In genomic region chr4:57607616-57608150, GRCh38 we compare ENCODE assay signal across 22 cellular contexts.
"Had no signal": no experiment of that assay in that cellular context is flagged by ENCODE, and none has a peak within 500 bp of the region (broad histone marks: within the 10 kb centered on the region; RNA-seq: fewer than 3 reads in every experiment).

No MANE protein-coding gene starts in this region.

- ATAC-seq: activated CD4-positive, alpha-beta T cell treated with anti-CD3 and anti-CD28 coated beads for 36 hours; activated CD8-positive, alpha-beta memory T cell treated with anti-CD3 and anti-CD28 coated beads, Interleukin-2, amount 10 ng/mL, durations not matched to agents 7 days and 5 days; left lung; mucosa of descending colon; naive thymus-derived CD4-positive, alpha-beta T cell; right cardiac atrium; stimulated activated naive CD8-positive, alpha-beta T cell treated with anti-CD3 and anti-CD28 coated beads, Interleukin-15, Interleukin-2, amounts not matched to agents 100 U/mL and 50 U/mL, for 24 hours had no signal

- DNase-seq: activated CD4-positive, alpha-beta memory T cell treated with anti-CD3 and anti-CD28 coated beads for 36 hours; activated CD4-positive, alpha-beta T cell treated with anti-CD3 and anti-CD28 coated beads for 36 hours; activated CD8-positive, alpha-beta memory T cell treated with anti-CD3 and anti-CD28 coated beads, Interleukin-2, amount 10 ng/mL, durations not matched to agents 7 days and 5 days; activated naive CD4-positive, alpha-beta T cell treated with anti-CD3 and anti-CD28 coated beads, Interleukin-2, amount 50 U/mL, for 16 hours; activated T-cell treated with anti-CD3 and anti-CD28 coated beads, Interleukin-2, amount 50 U/mL, for 1 hour; central memory CD4-positive, alpha-beta T cell; effector CD4-positive, alpha-beta T cell; foreskin melanocyte; left lung; mammary epithelial cell; mucosa of descending colon; naive thymus-derived CD4-positive, alpha-beta T cell; right cardiac atrium; small intestine; stimulated activated CD4-positive, alpha-beta T cell treated with anti-CD3 and anti-CD28 coated beads, Interleukin-4, amount 100 ng/mL, for 4 hours; stimulated activated naive CD8-positive, alpha-beta T cell treated with anti-CD3 and anti-CD28 coated beads, Interleukin-15, Interleukin-2, amounts not matched to agents 100 U/mL and 50 U/mL, for 24 hours; T-helper 1 cell; transverse colon had no signal

- H3K36me3 ChIP-seq: left lung, transverse colon had no signal

- FAIRE-seq: endothelial cell of umbilical vein, small intestine had no signal

- H3K27me3 Mint-ChIP-seq: activated CD4-positive, alpha-beta memory T cell treated with anti-CD3 and anti-CD28 coated beads for 36 hours; activated CD4-positive, alpha-beta T cell treated with anti-CD3 and anti-CD28 coated beads for 36 hours; activated CD8-positive, alpha-beta memory T cell treated with anti-CD3 and anti-CD28 coated beads, Interleukin-2, amount 10 ng/mL, durations not matched to agents 7 days and 5 days; naive thymus-derived CD4-positive, alpha-beta T cell had no signal

- H3K9me3 Mint-ChIP-seq: activated CD4-positive, alpha-beta memory T cell treated with anti-CD3 and anti-CD28 coated beads for 36 hours had no signal

- H3K36me3 Mint-ChIP-seq: activated CD4-positive, alpha-beta memory T cell treated with anti-CD3 and anti-CD28 coated beads for 36 hours; activated CD8-positive, alpha-beta memory T cell treated with anti-CD3 and anti-CD28 coated beads, Interleukin-2, amount 10 ng/mL, durations not matched to agents 7 days and 5 days; naive thymus-derived CD4-positive, alpha-beta T cell had no signal

- H3K4me3 ChIP-seq: coronary artery, left lung, mucosa of descending colon, SK-N-MC, transverse colon had no signal

- H3K4me1 Mint-ChIP-seq: activated CD4-positive, alpha-beta T cell treated with anti-CD3 and anti-CD28 coated beads for 36 hours; activated CD8-positive, alpha-beta memory T cell treated with anti-CD3 and anti-CD28 coated beads, Interleukin-2, amount 10 ng/mL, durations not matched to agents 7 days and 5 days had no signal

- H3K4me1 ChIP-seq: left lung, transverse colon had no signal

- H3K27me3 ChIP-seq: left lung, transverse colon had no signal

- H3K27ac Mint-ChIP-seq: activated CD4-positive, alpha-beta memory T cell treated with anti-CD3 and anti-CD28 coated beads for 36 hours; activated CD4-positive, alpha-beta T cell treated with anti-CD3 and anti-CD28 coated beads for 36 hours; activated CD8-positive, alpha-beta memory T cell treated with anti-CD3 and anti-CD28 coated beads, Interleukin-2, amount 10 ng/mL, durations not matched to agents 7 days and 5 days; naive thymus-derived CD4-positive, alpha-beta T cell had no signal

- H3K9me3 ChIP-seq: left lung, mucosa of descending colon, transverse colon had no signal

- H3K4me3 Mint-ChIP-seq: activated CD4-positive, alpha-beta memory T cell treated with anti-CD3 and anti-CD28 coated beads for 36 hours; activated CD4-positive, alpha-beta T cell treated with anti-CD3 and anti-CD28 coated beads for 36 hours; activated CD8-positive, alpha-beta memory T cell treated with anti-CD3 and anti-CD28 coated beads, Interleukin-2, amount 10 ng/mL, durations not matched to agents 7 days and 5 days; naive thymus-derived CD4-positive, alpha-beta T cell had no signal

- H3K27ac ChIP-seq: coronary artery, left lung, SK-N-MC, transverse colon, VCaP had no signal
